Comparison of ENCODE assay signal across 1 cellular context in genomic region chr3:151227438-151228290, GRCh38.
TF ChIP-seq lines count a peak whose summit lies in the region.

No MANE protein-coding gene starts in this region.

TF ChIP-seq in GM12878, 131 proteins besides CTCF, POLR2A, EP300 and RAD21 (continued from another document):
- TF ChIP-seq IRF4 (IDR thresholded peaks at IDR 0.05; ENCODE audit: low read depth, low read length) (peak; percentile 51; the same call in 1 of the 2 replicates), SMC3 (IDR thresholded peaks at IDR 0.05; ENCODE audit: borderline replicate concordance, low read length) (peak; percentile 97), IKZF2 (IDR thresholded peaks at IDR 0.05) (peak in 1 of 2 experiments; percentile 26; a peak in 2 of 4 replicates), NBN (IDR thresholded peaks at IDR 0.05) (0 out of 2 replicates have a peak, but pooled peaks have one; percentile 19)
